9 cellular contexts compared by ENCODE assay signal in genomic region chr22:24402460-24403192, GRCh38. TPM values are rescaled to one million over a fixed set of nuclear protein-coding genes. Genes with fewer than 3 reads are reported as not detected.
DNase-seq lines count a peak whose midpoint lies in the region; ATAC-seq and TF ChIP-seq lines count a peak whose summit lies in the region.
"Had no signal": no experiment of that assay in that cellular context is flagged by ENCODE, and none has a peak within 500 bp of the region (broad histone marks: within the 10 kb centered on the region; RNA-seq: fewer than 3 reads in every experiment).

No MANE protein-coding gene starts in this region.

- DNase-seq in NCI-H1417 (lab: John Stamatoyannopoulos, UW) (peak in 2 of 3 experiments; percentile 10 to 57), NCI-H1417 treated with DMSO at 0.1 percent for 48 hours (lab: John Stamatoyannopoulos, UW) (no peak), LHCN-M2 (ENCODE audit: low read depth) (peak; percentile 88), activated B cell treated with CpG ODN at 0.5 μM for 24 hours (no peak), foreskin melanocyte (peak; percentile 84), psoas muscle (peak; percentile 72 to 84), T-cell (no peak), Caco-2 (no peak)
- DNase-seq: activated T-cell treated with anti-CD3 and anti-CD28 coated beads, Interleukin-2, amount 50 U/mL, for 4 hours had no signal

- H3K27me3 ChIP-seq in psoas muscle (ENCODE audit: insufficient read depth in 3 of 3, low read length in 2 of 3) = no peaks in the 10 kb centered on the region
- H3K27me3 ChIP-seq in Caco-2 (replicated peaks; ENCODE audit: control insufficient read depth, insufficient read depth, low read length) = no peaks in the 10 kb centered on the region

- 10 to 20% (median 11%) methylated on average over 3 of the region's 3 CpGs for WGBS in psoas muscle, 3 donors

- H3K9me3 ChIP-seq in psoas muscle (no peaks in the 10 kb centered on the region), Caco-2 (no peaks in the 10 kb centered on the region)

- peak; percentile 60 for ATAC-seq in activated B cell treated with CpG ODN at 0.5 μM for 24 hours (ENCODE audit: low read depth)
- peak; percentile 94 to 96 (median 95) for ATAC-seq in psoas muscle
- no peak for ATAC-seq in T-cell (replicated peaks in 1 of 4)

- H3K4me3 Mint-ChIP-seq in activated B cell treated with CpG ODN at 0.5 μM for 24 hours (peak overlapping the region; percentile 57), T-cell (no peak overlapping the region), Caco-2 (ENCODE audit: unreplicated experiment) (no peak overlapping the region)
- H3K4me3 Mint-ChIP-seq: activated T-cell treated with anti-CD3 and anti-CD28 coated beads, Interleukin-2, amount 50 U/mL, for 4 hours had no signal

- no peaks in the 10 kb centered on the region for H3K27me3 Mint-ChIP-seq in activated B cell treated with CpG ODN at 0.5 μM for 24 hours
- H3K27me3 Mint-ChIP-seq in T-cell = no peaks in the 10 kb centered on the region
- no peaks in the 10 kb centered on the region for H3K27me3 Mint-ChIP-seq in Caco-2 (ENCODE audit: insufficient read depth, unreplicated experiment)

- no TSS peak for BruUV-seq in Caco-2 (replicated peaks; lab: Mats Ljungman, UMichigan)

- peaks cover 41% of the 10 kb centered on the region for H3K36me3 Mint-ChIP-seq in activated B cell treated with CpG ODN at 0.5 μM for 24 hours (ENCODE audit: low read depth)
- peaks cover 38% of the 10 kb centered on the region for H3K36me3 Mint-ChIP-seq in T-cell
- peaks cover 69% of the 10 kb centered on the region for H3K36me3 Mint-ChIP-seq in Caco-2 (ENCODE audit: insufficient read depth, unreplicated experiment)

- H3K27ac Mint-ChIP-seq in activated B cell treated with CpG ODN at 0.5 μM for 24 hours = peak overlapping the region; percentile 82
- peak overlapping the region in 1 of 2 donors; percentile 48 for H3K27ac Mint-ChIP-seq in T-cell
- no peak overlapping the region for H3K27ac Mint-ChIP-seq in Caco-2 (ENCODE audit: unreplicated experiment)

- H3K4me1 Mint-ChIP-seq in activated B cell treated with CpG ODN at 0.5 μM for 24 hours (peaks cover 88% of the 10 kb centered on the region), T-cell (peaks cover 40 to 47% (median 41%) of the 10 kb centered on the region in 3 donors), Caco-2 (ENCODE audit: low read depth, unreplicated experiment) (peaks cover 11% of the 10 kb centered on the region)

- H3K9me3 Mint-ChIP-seq in activated B cell treated with CpG ODN at 0.5 μM for 24 hours = no peaks in the 10 kb centered on the region
- no peaks in the 10 kb centered on the region for H3K9me3 Mint-ChIP-seq in T-cell
- no peaks in the 10 kb centered on the region for H3K9me3 Mint-ChIP-seq in Caco-2 (ENCODE audit: unreplicated experiment)
- H3K9me3 Mint-ChIP-seq: activated T-cell treated with anti-CD3 and anti-CD28 coated beads, Interleukin-2, amount 50 U/mL, for 4 hours had no signal

- H3K4me3 ChIP-seq in psoas muscle (no peak overlapping the region), Caco-2 (ENCODE audit: low read depth, low read length) (no peak overlapping the region)

- H3K27ac ChIP-seq in psoas muscle = peak overlapping the region; percentile 76

- intact Hi-C loops in activated B cell treated with CpG ODN at 0.5 μM for 24 hours (cut with micrococcal nuclease) = loop anchor here (2.0 to 5.0 kb wide), 2 partner anchors 18 to 130 kb away; partner anchors contain the start of gene SPECC1L
- intact Hi-C loops in psoas muscle (cut with DNase I) = no loop called here
- intact Hi-C loops in Caco-2 (cut with micrococcal nuclease; ENCODE audit: unreplicated experiment) = no loop called here

- no peak for TF ChIP-seq CTCF in activated B cell treated with CpG ODN at 0.5 μM for 24 hours (IDR thresholded peaks at IDR 0.05)
- TF ChIP-seq CTCF in psoas muscle (IDR thresholded peaks at IDR 0.05) = no peak
- no peak for TF ChIP-seq CTCF in Caco-2 (IDR thresholded peaks at IDR 0.05; ENCODE audit: insufficient read depth in 1 of 2, low read depth in 1 of 2, low read length in 1 of 2, severe bottlenecking in 1 of 2, unreplicated experiment in 1 of 2)

- POLR2A ChIA-PET in activated B cell treated with CpG ODN at 0.5 μM for 24 hours (lab: Charles Lee) = interaction anchor here (0.6 to 1.5 kb wide), 5 partner anchors 16 to 545 kb away, joined by 3 to 5 read pairs (median 3); partner anchors contain the start of gene SLC2A11
- POLR2A ChIA-PET in T-cell (lab: Charles Lee) = no interaction called here
- POLR2A ChIA-PET in Caco-2 (lab: Charles Lee) = no interaction called here

- H3K36me3 ChIP-seq in psoas muscle (ENCODE audit: insufficient read depth in 1 of 2, low read depth in 1 of 2) (no peaks in the 10 kb centered on the region), Caco-2 (ENCODE audit: control insufficient read depth, insufficient read depth, low read length) (peaks cover 2% of the 10 kb centered on the region; the same call in 1 of the 2 replicates)

- H3K4me1 ChIP-seq in psoas muscle = peaks cover 36% of the 10 kb centered on the region
- H3K4me1 ChIP-seq in Caco-2 = no peaks in the 10 kb centered on the region

- CTCF ChIA-PET in activated B cell treated with CpG ODN at 0.5 μM for 24 hours (lab: Charles Lee) = interaction anchor here (0.9 to 1.8 kb wide), 2 partner anchors 20 to 119 kb away, joined by 3 to 5 read pairs; no protein-coding TSS in a partner anchor
- CTCF ChIA-PET in T-cell (lab: Charles Lee) = no interaction called here
- CTCF ChIA-PET in Caco-2 (lab: Charles Lee) = no interaction called here

RNA-seq across cellular contexts. Expression of gene ADORA2A, which starts 24.8 kb away (rescaled TPM):
- 0.06 and 0.92 TPM in 2 replicates for total RNA-seq in LHCN-M2 (2014; rRNA removed)
- polyA plus RNA-seq in LHCN-M2 (2012) = 0.35 TPM
- total RNA-seq in activated B cell treated with CpG ODN at 0.5 μM for 24 hours = 35.7 and 35.8 TPM in 2 replicates
- 1 to 10 TPM in 3 of 4 donors, under 1 TPM in 1; 0.97 to 2.4 (median 1.6) TPM for total RNA-seq in psoas muscle
- polyA plus RNA-seq in psoas muscle = 1 to 10 TPM in 2 of 3 donors, under 1 TPM in 1; 0.97 to 1.7 (median 1.7) TPM
- total RNA-seq in T-cell = 10 to 100 TPM; 29.1 to 35.1 (median 30.1) TPM
- total RNA-seq in Caco-2 (2022) = 4.0 and 4.9 TPM in 2 replicates

Comparison
In these comparisons a context has a peak if more than half of its experiments do, and no peak if none do; other contexts are left out.
1. DNase-seq: peak in NCI-H1417 (2 of 3), LHCN-M2 (single experiment), foreskin melanocyte (single experiment) and psoas muscle (2 of 2); none in NCI-H1417 treated with DMSO at 0.1 percent for 48 hours (single experiment), activated B cell treated with CpG ODN at 0.5 μM for 24 hours (single experiment), T-cell (0 of 34) and Caco-2 (0 of 2).
2. ATAC-seq: peak in activated B cell treated with CpG ODN at 0.5 μM for 24 hours (single experiment) and psoas muscle (4 of 4); none in T-cell (0 of 4).